Comparison of ENCODE assay signal across 11 cellular contexts in the genomic region with DNA sequence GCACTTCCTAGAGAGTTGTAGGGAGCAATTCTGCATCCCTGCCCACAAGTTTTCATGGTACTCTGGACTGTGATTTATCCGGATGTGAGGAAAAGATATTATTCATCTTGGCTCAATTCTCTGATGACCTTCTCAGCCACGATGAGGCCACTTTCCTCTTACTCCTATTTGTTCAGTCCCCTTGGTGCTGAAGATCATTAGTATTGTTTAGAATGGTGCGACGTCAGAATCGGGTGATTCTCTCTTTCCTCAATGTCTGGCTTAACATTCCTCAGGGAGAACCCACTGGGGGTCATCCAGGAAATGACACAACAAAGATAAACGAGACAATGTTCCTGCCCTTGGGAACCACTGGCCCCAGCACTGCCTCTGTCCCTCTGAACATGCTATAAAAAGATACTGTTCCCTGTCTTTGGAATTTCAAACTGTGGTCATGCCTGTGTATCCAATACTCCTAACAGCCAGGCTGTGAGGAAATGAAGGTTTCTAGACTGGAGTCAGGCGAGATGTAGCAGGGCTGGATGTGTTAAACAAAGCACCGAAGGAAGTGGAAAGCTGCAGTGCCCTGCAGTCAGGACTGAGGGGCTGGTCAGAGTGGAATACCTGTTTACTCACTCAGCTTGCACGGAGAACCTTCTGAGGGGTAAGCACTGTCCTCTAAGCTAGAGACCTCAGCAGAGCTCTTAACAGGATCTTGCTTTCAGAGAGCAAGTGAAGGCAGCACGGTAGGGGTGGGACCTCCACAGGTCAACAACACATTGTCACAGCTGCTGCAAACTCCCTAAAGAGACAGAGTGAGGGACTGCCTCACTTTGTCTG. TPM values are rescaled to one million over a fixed set of nuclear protein-coding genes. Genes with fewer than 3 reads are reported as not detected.
DNase-seq lines count a peak whose midpoint lies in the region; ATAC-seq and TF ChIP-seq lines count a peak whose summit lies in the region.
"Had no signal": no experiment of that assay in that cellular context is flagged by ENCODE, and none has a peak within 500 bp of the region (broad histone marks: within the 10 kb centered on the region; RNA-seq: fewer than 3 reads in every experiment).

No MANE protein-coding gene starts in this region.

- H3K9me3 Mint-ChIP-seq in CD14-positive monocyte (peaks cover 0 to 8% (median 2%) of the 10 kb centered on the region in 7 donors), neural progenitor cell (peaks cover 22% of the 10 kb centered on the region), T-cell (peaks cover 3 to 17% (median 4%) of the 10 kb centered on the region in 3 donors)
- no peaks in the 10 kb centered on the region for H3K9me3 Mint-ChIP-seq in activated naive CD4-positive, alpha-beta T cell treated with anti-CD3 and anti-CD28 coated beads, Interleukin-2, amount 10 ng/mL, durations not matched to agents 7 days and 5 days
- peaks cover 0 to 16% (median 0%) of the 10 kb centered on the region in 9 donors for H3K9me3 Mint-ChIP-seq in naive thymus-derived CD8-positive, alpha-beta T cell

- TF ChIP-seq CTCF in CD14-positive monocyte (IDR thresholded peaks at IDR 0.05) (no peak), Panc1 (IDR thresholded peaks at IDR 0.05) (no peak), fibroblast of the aortic adventitia (IDR thresholded peaks at IDR 0.05; ENCODE audit: insufficient read depth, low read length) (no peak), neural progenitor cell (IDR thresholded peaks at IDR 0.05) (no peak)

- H3K36me3 Mint-ChIP-seq in CD14-positive monocyte (no peaks in the 10 kb centered on the region), neural progenitor cell (no peaks in the 10 kb centered on the region), T-cell (no peaks in the 10 kb centered on the region)
- no peaks in the 10 kb centered on the region for H3K36me3 Mint-ChIP-seq in activated naive CD4-positive, alpha-beta T cell treated with anti-CD3 and anti-CD28 coated beads, Interleukin-2, amount 10 ng/mL, durations not matched to agents 7 days and 5 days
- H3K36me3 Mint-ChIP-seq in naive thymus-derived CD8-positive, alpha-beta T cell, result peaks cover 0 to 10% (median 0%) of the 10 kb centered on the region in 3 donors

- POLR2A ChIA-PET in Panc1 (lab: Charles Lee), result no interaction called here
- POLR2A ChIA-PET in naive thymus-derived CD8-positive, alpha-beta T cell (lab: Charles Lee), result no interaction called here
- POLR2A ChIA-PET in T-cell (lab: Charles Lee), result no interaction called here

- DNase-seq in CD14-positive monocyte (ENCODE audit: low spot score), result peak; percentile 11
- no peak for DNase-seq in Panc1 (ENCODE audit: low read depth, low spot score)
- peak; percentile 88 for DNase-seq in fibroblast of the aortic adventitia (ENCODE audit: low read depth)
- DNase-seq in neural progenitor cell (ENCODE audit: low spot score), result peak; percentile 60
- DNase-seq in NCI-H146 treated with DMSO at 0.1 percent for 48 hours (lab: John Stamatoyannopoulos, UW; ENCODE audit: unreplicated experiment), result no peak
- DNase-seq in activated naive CD4-positive, alpha-beta T cell treated with anti-CD3 and anti-CD28 coated beads, Interleukin-2, amount 10 ng/mL, durations not matched to agents 7 days and 5 days, result no peak
- DNase-seq in naive thymus-derived CD8-positive, alpha-beta T cell, result no peak
- DNase-seq in T-cell, result no peak
- DNase-seq: colonic mucosa, NCI-H2081 treated with DMSO at 0.1 percent for 48 hours, posterior cingulate gyrus had no signal

- H3K4me1 Mint-ChIP-seq in CD14-positive monocyte, result no peaks in the 10 kb centered on the region
- peaks cover 15% of the 10 kb centered on the region for H3K4me1 Mint-ChIP-seq in neural progenitor cell
- H3K4me1 Mint-ChIP-seq in activated naive CD4-positive, alpha-beta T cell treated with anti-CD3 and anti-CD28 coated beads, Interleukin-2, amount 10 ng/mL, durations not matched to agents 7 days and 5 days, result no peaks in the 10 kb centered on the region
- no peaks in the 10 kb centered on the region for H3K4me1 Mint-ChIP-seq in naive thymus-derived CD8-positive, alpha-beta T cell
- no peaks in the 10 kb centered on the region for H3K4me1 Mint-ChIP-seq in T-cell

- no TSS peak for BruUV-seq in Panc1 (replicated peaks; lab: Mats Ljungman, UMichigan)

- H3F3A ChIP-seq in neural progenitor cell (ENCODE audit: low read depth), result peaks cover 8% of the 10 kb centered on the region

- H3K9me3 ChIP-seq in Panc1 (ENCODE audit: control insufficient read depth, insufficient read depth, low read depth, low read length) (peaks cover 13% of the 10 kb centered on the region; the same call in 1 of the 2 replicates), neural progenitor cell (ENCODE audit: low read depth) (peaks cover 10% of the 10 kb centered on the region)
- H3K9me3 ChIP-seq: colonic mucosa had no signal

- no peaks in the 10 kb centered on the region for H4K20me1 ChIP-seq in neural progenitor cell (ENCODE audit: low read depth)

- H3K4me3 ChIP-seq in Panc1 (ENCODE audit: low read depth in 2 of 2, low read length in 2 of 2) (no peak overlapping the region), fibroblast of the aortic adventitia (ENCODE audit: low read depth, low read length) (peak overlapping the region; percentile 23), neural progenitor cell (no peak overlapping the region)
- H3K4me3 ChIP-seq: colonic mucosa had no signal

- H3K27me3 Mint-ChIP-seq in CD14-positive monocyte (ENCODE audit: low read depth in 3 of 3) (peaks cover 7 to 12% (median 11%) of the 10 kb centered on the region in 3 donors), neural progenitor cell (ENCODE audit: insufficient read depth, low read depth) (peaks cover 8% of the 10 kb centered on the region), T-cell (peaks cover 0 to 9% of the 10 kb centered on the region in 2 donors)
- H3K27me3 Mint-ChIP-seq in activated naive CD4-positive, alpha-beta T cell treated with anti-CD3 and anti-CD28 coated beads, Interleukin-2, amount 10 ng/mL, durations not matched to agents 7 days and 5 days, result peaks cover 44% of the 10 kb centered on the region
- H3K27me3 Mint-ChIP-seq in naive thymus-derived CD8-positive, alpha-beta T cell, result peaks cover 0 to 11% (median 2%) of the 10 kb centered on the region in 5 donors

- peaks cover 2% of the 10 kb centered on the region; the same call in 1 of the 2 replicates for H3K4me1 ChIP-seq in Panc1 (ENCODE audit: control insufficient read depth, insufficient read depth, low read length)
- peaks cover 13% of the 10 kb centered on the region for H3K4me1 ChIP-seq in neural progenitor cell
- H3K4me1 ChIP-seq: colonic mucosa had no signal

- CTCF ChIA-PET in Panc1 (lab: Charles Lee), result no interaction called here
- CTCF ChIA-PET in activated naive CD4-positive, alpha-beta T cell treated with anti-CD3 and anti-CD28 coated beads, Interleukin-2, amount 10 ng/mL, durations not matched to agents 7 days and 5 days (lab: Charles Lee), result no interaction called here
- CTCF ChIA-PET in T-cell (lab: Charles Lee), result interaction anchor here in 1 of 2 donors (0.5 kb wide), 1 partner anchor 8 kb away, joined by 4 read pairs; no protein-coding TSS in a partner anchor

- peak overlapping the region; percentile 63 for H3K4me2 ChIP-seq in neural progenitor cell

- H3K27ac ChIP-seq in Panc1 (ENCODE audit: low read length) (no peak overlapping the region), neural progenitor cell (no peak overlapping the region)
- H3K27ac ChIP-seq: colonic mucosa had no signal

- intact Hi-C loops in CD14-positive monocyte (cut with micrococcal nuclease) (no loop called here), Panc1 (cut with micrococcal nuclease; ENCODE audit: unreplicated experiment) (no loop called here)

- no peaks in the 10 kb centered on the region for H3K79me2 ChIP-seq in neural progenitor cell (ENCODE audit: low read depth)

- H3K27ac Mint-ChIP-seq in CD14-positive monocyte (no peak overlapping the region), neural progenitor cell (peak overlapping the region; percentile 47), T-cell (no peak overlapping the region)
- H3K27ac Mint-ChIP-seq in activated naive CD4-positive, alpha-beta T cell treated with anti-CD3 and anti-CD28 coated beads, Interleukin-2, amount 10 ng/mL, durations not matched to agents 7 days and 5 days, result no peak overlapping the region
- H3K27ac Mint-ChIP-seq in naive thymus-derived CD8-positive, alpha-beta T cell, result no peak overlapping the region

- in situ Hi-C loops in Panc1 (cut with HindIII; ENCODE audit: low pct_unique_long_range_greater_than_20kb, low sequenced_read_pairs), result no loop called here

- H3K36me3 ChIP-seq in Panc1 (ENCODE audit: control insufficient read depth, insufficient read depth, low read length) (no peaks in the 10 kb centered on the region), neural progenitor cell (no peaks in the 10 kb centered on the region)
- H3K36me3 ChIP-seq: colonic mucosa had no signal

- ATAC-seq in Panc1, result peak; percentile 69
- ATAC-seq in naive thymus-derived CD8-positive, alpha-beta T cell, result no peak
- no peak for ATAC-seq in T-cell (replicated peaks in 1 of 4)

- no peak overlapping the region for H3K9ac ChIP-seq in neural progenitor cell

- H3K4me3 Mint-ChIP-seq in CD14-positive monocyte (no peak overlapping the region), neural progenitor cell (peak overlapping the region; percentile 48), T-cell (no peak overlapping the region)
- no peak overlapping the region for H3K4me3 Mint-ChIP-seq in activated naive CD4-positive, alpha-beta T cell treated with anti-CD3 and anti-CD28 coated beads, Interleukin-2, amount 10 ng/mL, durations not matched to agents 7 days and 5 days
- no peak overlapping the region for H3K4me3 Mint-ChIP-seq in naive thymus-derived CD8-positive, alpha-beta T cell

- H3K27me3 ChIP-seq in Panc1 (ENCODE audit: control insufficient read depth, insufficient read depth, low read length) (no peaks in the 10 kb centered on the region), neural progenitor cell (no peaks in the 10 kb centered on the region)
- H3K27me3 ChIP-seq: colonic mucosa had no signal

- peak overlapping the region; percentile 60 for H2AFZ ChIP-seq in neural progenitor cell (replicated peaks)

RNA-seq across cellular contexts. Expression of gene GLI2, which starts 12.9 kb away (rescaled TPM):
- polyA plus RNA-seq in CD14-positive monocyte, result not detected
- total RNA-seq in Panc1 (2021; ENCODE audit: unreplicated experiment) (6.2 TPM), fibroblast of the aortic adventitia (ENCODE audit: low replicate concordance) (1.9 and 5.3 TPM in 2 replicates), neural progenitor cell (ENCODE audit: low replicate concordance) (9.4 and 39.6 TPM in 2 replicates), T-cell (under 1 TPM in 1 of 5 donors, not detected in 4; 0.25 TPM)
- 5.1 TPM for polyA plus RNA-seq in Panc1 (2012; ENCODE audit: insufficient read length)
- not detected for total RNA-seq in naive thymus-derived CD8-positive, alpha-beta T cell
- polyA plus RNA-seq in naive thymus-derived CD8-positive, alpha-beta T cell, result not detected

Comparison
In these comparisons a context has a peak if more than half of its experiments do, and no peak if none do; other contexts are left out.
1. DNase-seq: peak in CD14-positive monocyte (single experiment), fibroblast of the aortic adventitia (single experiment) and neural progenitor cell (single experiment); none in Panc1 (single experiment), NCI-H146 treated with DMSO at 0.1 percent for 48 hours (single experiment), activated naive CD4-positive, alpha-beta T cell treated with anti-CD3 and anti-CD28 coated beads, Interleukin-2, amount 10 ng/mL, durations not matched to agents 7 days and 5 days (single experiment), naive thymus-derived CD8-positive, alpha-beta T cell (0 of 10) and T-cell (0 of 34).